8 cellular contexts compared by ENCODE assay signal in the genomic region with DNA sequence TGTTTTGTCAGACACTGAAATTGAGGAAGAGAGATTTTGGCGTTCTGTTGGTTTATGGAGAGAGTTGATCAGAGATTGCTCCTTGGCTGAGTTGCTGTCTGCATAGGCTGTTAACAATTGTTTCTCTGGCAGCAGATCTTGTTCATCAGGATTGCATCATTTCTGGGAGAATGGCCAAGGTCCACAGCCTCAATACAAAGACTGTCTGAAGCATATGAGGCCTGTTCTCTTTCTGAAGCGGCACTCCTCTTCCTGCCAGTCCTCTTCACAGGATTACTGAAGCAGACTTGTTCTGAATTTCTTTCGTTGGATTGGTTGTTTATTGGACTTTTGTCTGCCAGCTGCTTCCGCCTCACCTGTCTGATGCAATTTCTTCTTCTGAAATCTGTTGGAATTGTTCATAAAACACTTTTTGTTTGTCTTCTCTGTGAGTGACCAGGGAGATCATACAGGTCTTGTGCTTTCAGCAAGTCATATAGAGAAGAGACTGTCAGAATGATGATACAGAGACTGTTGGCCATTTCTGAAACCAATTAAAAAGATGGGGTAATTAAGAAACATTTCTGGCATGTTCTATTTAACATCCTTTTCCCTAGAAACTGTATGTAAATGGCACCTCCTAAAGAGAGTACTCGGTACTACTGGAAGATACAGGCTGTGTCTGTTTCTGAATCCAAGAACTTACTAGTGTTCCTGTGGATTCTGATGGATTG. TPM values are rescaled to one million over a fixed set of nuclear protein-coding genes. Genes with fewer than 3 reads are reported as not detected.
DNase-seq lines count a peak whose midpoint lies in the region; ATAC-seq and TF ChIP-seq lines count a peak whose summit lies in the region.

No MANE protein-coding gene starts in this region.

- in situ Hi-C loops in gastrocnemius medialis (cut with MboI; ENCODE audit: low sequenced_read_pairs in 4 of 4) = no loop called here

- DNase-seq in Daoy (ENCODE audit: low read depth) = peak; percentile 89
- DNase-seq in Peyer's patch = peak in 2 of 3 donors; percentile 28 to 89
- peak in 55 of 61 donors; percentile 5 to 95 (median 76) for DNase-seq in caudate nucleus (lab: John Stamatoyannopoulos, UW)
- DNase-seq in iPS-NIHi7 (ENCODE audit: extremely low spot score) = peak; percentile 48
- peak; percentile 82 to 85 for DNase-seq in gastrocnemius medialis
- DNase-seq in OCI-M2 (lab: John Stamatoyannopoulos, UW; ENCODE audit: unreplicated experiment) = no peak

- H3K9ac ChIP-seq in KMS-11 = no peak overlapping the region

- peaks cover 5% of the 10 kb centered on the region; the same call in 1 of the 2 replicates for H4K20me1 ChIP-seq in KMS-11 (ENCODE audit: insufficient read depth)

- TF ChIP-seq CTCF in KMS-11 (conservative IDR thresholded peaks at IDR 0.05; ENCODE audit: low read depth, low read length) (0 out of 2 replicates have a peak, but pooled peaks have one; percentile 14), Peyer's patch (IDR thresholded peaks at IDR 0.05) (peak in 5 of 6 experiments; percentile 17 to 73 (median 69)), gastrocnemius medialis (IDR thresholded peaks at IDR 0.05 in 4 of 5, conservative IDR thresholded peaks at IDR 0.05 in 1 of 5) (peak; percentile 31 to 72 (median 53))

- H3K27ac ChIP-seq in KMS-11 (peak overlapping the region; percentile 60), Peyer's patch (peak overlapping the region in 3 of 4 donors; percentile 52 to 83 (median 82)), caudate nucleus (ENCODE audit: low read depth, low read length) (peak overlapping the region; percentile 90), gastrocnemius medialis (peak overlapping the region; percentile 82 to 86 (median 84))

- no peaks in the 10 kb centered on the region for H3K36me3 ChIP-seq in KMS-11 (ENCODE audit: insufficient read depth)
- peaks cover 0 to 28% (median 0%) of the 10 kb centered on the region in 3 donors for H3K36me3 ChIP-seq in Peyer's patch
- peaks cover 0 to 17% of the 10 kb centered on the region in 2 donors for H3K36me3 ChIP-seq in gastrocnemius medialis

- H3K79me2 ChIP-seq in KMS-11 (ENCODE audit: insufficient read depth, low read depth) = peaks cover 77% of the 10 kb centered on the region

- peak; percentile 98 to 99 for ATAC-seq in gastrocnemius medialis
- ATAC-seq in GM21381 (IDR thresholded peaks at IDR 0.05; ENCODE audit: unreplicated experiment) = no peak

- H3K4me1 ChIP-seq in KMS-11 (ENCODE audit: low read depth, poor library complexity, severe bottlenecking) (peaks cover 46% of the 10 kb centered on the region), Peyer's patch (peaks cover 0 to 53% (median 4%) of the 10 kb centered on the region in 4 donors), gastrocnemius medialis (peaks cover 49 to 54% of the 10 kb centered on the region in 2 donors)

- H3K9me3 ChIP-seq in Peyer's patch = no peaks in the 10 kb centered on the region
- no peaks in the 10 kb centered on the region for H3K9me3 ChIP-seq in gastrocnemius medialis

- no peak overlapping the region for H2AFZ ChIP-seq in KMS-11 (ENCODE audit: low read depth)

- H3K27me3 ChIP-seq in KMS-11 (ENCODE audit: insufficient read depth, low read depth) (no peaks in the 10 kb centered on the region), Peyer's patch (no peaks in the 10 kb centered on the region), gastrocnemius medialis (no peaks in the 10 kb centered on the region)

- peak overlapping the region; percentile 46; the same call in 1 of the 2 replicates for H3K4me2 ChIP-seq in KMS-11

- H3K4me3 ChIP-seq in KMS-11 (IDR thresholded peaks at IDR 0.05; ENCODE audit: insufficient read depth, low read depth, low read length) (no peak overlapping the region), Peyer's patch (no peak overlapping the region), gastrocnemius medialis (peak overlapping the region in 1 of 4 donors; percentile 6)

- intact Hi-C loops in gastrocnemius medialis (cut with DNase I; ENCODE audit: low total_unique reads) = loop anchor here (1.0 to 2.0 kb wide), 3 partner anchors 27 to 70 kb away; partner anchors contain the start of gene THUMPD3

- TF ChIP-seq POLR2A in Peyer's patch (IDR thresholded peaks at IDR 0.05) = peak; percentile 35 to 68
- TF ChIP-seq POLR2A in gastrocnemius medialis (IDR thresholded peaks at IDR 0.05) = no peak

RNA-seq across cellular contexts. Expression of gene SETD5, which starts 25.5 kb away (rescaled TPM):
- 24.5 TPM in 2 replicates for total RNA-seq in Daoy (2014; rRNA removed; shearing (Covaris generic))
- total RNA-seq in Peyer's patch (100 to 1,000 TPM in 3 of 4 donors, 10 to 100 TPM in 1; 72.5 to 272 (median 147) TPM), gastrocnemius medialis (10 to 100 TPM; 28.9 to 43.3 (median 41.0) TPM)

Comparison
In these comparisons a context has a peak if more than half of its experiments do, and no peak if none do; other contexts are left out.
1. CTCF ChIP-seq: peak in every context shown above with its lines; median percentile 69 in Peyer's patch; 53 in gastrocnemius medialis; 14 in KMS-11.
2. POLR2A ChIP-seq: peak in Peyer's patch (2 of 2); none in gastrocnemius medialis (0 of 2).
3. Peak in every context shown above with its lines, with median percentiles within 50 percentile points of each other: H3K27ac ChIP-seq.